In the genomic region with DNA sequence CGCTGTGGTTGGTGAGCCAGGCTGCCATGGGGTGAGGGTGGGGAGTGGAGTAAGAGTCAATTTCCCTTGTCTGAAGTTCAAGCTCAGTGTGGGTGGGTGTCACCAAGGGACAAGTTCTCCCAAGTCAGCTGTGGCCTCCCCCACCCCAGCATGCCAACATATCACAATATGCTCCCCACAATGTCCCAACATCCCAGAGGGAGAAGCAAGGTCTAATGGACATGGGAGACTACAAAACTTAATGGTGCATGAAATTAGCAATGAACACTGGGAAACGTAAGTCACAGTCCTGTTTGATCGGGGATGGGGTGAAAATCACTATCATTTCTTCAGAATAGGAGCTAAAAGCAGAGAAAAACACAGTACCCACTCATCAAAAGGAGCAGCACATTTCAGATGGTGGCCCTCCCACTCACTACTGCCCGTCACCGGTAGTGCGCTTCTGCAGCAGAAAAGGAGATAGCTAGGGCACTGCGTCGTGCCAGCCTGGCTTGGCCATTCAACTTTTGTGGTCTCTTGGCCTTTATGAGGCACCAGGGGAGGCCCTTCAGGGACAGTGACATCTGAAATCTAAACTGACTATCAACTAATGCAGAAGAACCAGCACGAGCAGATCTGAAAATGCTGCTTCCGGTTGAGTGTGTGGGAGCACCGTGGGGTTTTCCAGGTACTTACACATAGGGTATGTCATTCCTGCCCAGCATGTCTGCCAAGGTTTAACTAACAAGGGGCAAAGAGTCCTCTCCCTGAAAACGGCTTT, we compare ENCODE assay signal across 14 cellular contexts. TPM values are rescaled to one million over a fixed set of nuclear protein-coding genes. Genes with fewer than 3 reads are reported as not detected.
DNase-seq lines count a peak whose midpoint lies in the region; ATAC-seq, FAIRE-seq and TF ChIP-seq lines count a peak whose summit lies in the region.
"Had no signal": no experiment of that assay in that cellular context is flagged by ENCODE, and none has a peak within 500 bp of the region (broad histone marks: within the 10 kb centered on the region; RNA-seq: fewer than 3 reads in every experiment).

No MANE protein-coding gene starts in this region.

- H3K9ac ChIP-seq in K562 (ENCODE audit: insufficient read depth in 1 of 2, low read depth in 2 of 2, low read length in 2 of 2): peak overlapping the region in 1 of 2 experiments; percentile 2; a peak in 1 of 4 replicates
- H3K9ac ChIP-seq: BLaER1 treated with 17β-estradiol and CSF1 and Interleukin-3, amounts not matched to agents 10 nM and 100 nM had no signal

- no TSS peak for BruUV-seq in K562 (replicated peaks; lab: Mats Ljungman, UMichigan)

- no peak overlapping the region for H3K27ac ChIP-seq in HEK293 (ENCODE audit: extremely low read depth, low read depth, low read length)
- peak overlapping the region; percentile 61; the same call in 1 of the 3 replicates for H3K27ac ChIP-seq in K562 (ENCODE audit: extremely low read depth, low read depth, low read length)
- H3K27ac ChIP-seq: BLaER1 treated with 17β-estradiol and CSF1 and Interleukin-3, amounts not matched to agents 10 nM and 100 nM; suprapubic skin had no signal

- 54% methylated on average over 12 of the region's 12 CpGs for WGBS in K562 (ENCODE audit: insufficient coverage, low coverage, missing lambda C conversion rate)

- H3K4me2 ChIP-seq in K562 (ENCODE audit: insufficient read depth, low read length): peak overlapping the region; percentile 63
- H3K4me2 ChIP-seq: BLaER1 treated with 17β-estradiol and CSF1 and Interleukin-3, amounts not matched to agents 10 nM and 100 nM; GM23338 had no signal

- TF ChIP-seq RAD21 in K562 (CRISPR knock-in tag; conservative IDR thresholded peaks at IDR 0.05 in 1 of 2, IDR thresholded peaks at IDR 0.05 in 1 of 2): no peak

- H3K9me3 ChIP-seq in HEK293 (ENCODE audit: control insufficient read depth, insufficient read depth, low read depth, low read length) (no peaks in the 10 kb centered on the region), K562 (replicated peaks; ENCODE audit: control insufficient read depth, insufficient read depth, low read depth, low read length) (no peaks in the 10 kb centered on the region), HAP-1 (no peaks in the 10 kb centered on the region)
- H3K9me3 ChIP-seq: suprapubic skin had no signal

- no peak for TF ChIP-seq POLR2A in K562 (conservative IDR thresholded peaks at IDR 0.05)

- H3K4me3 ChIP-seq in HEK293 (ENCODE audit: low read depth, low read length) (no peak overlapping the region), K562 (no peak overlapping the region), HAP-1 (no peak overlapping the region)
- H3K4me3 ChIP-seq: BLaER1 treated with 17β-estradiol and CSF1 and Interleukin-3, amounts not matched to agents 10 nM and 100 nM; GM23338; suprapubic skin had no signal

- TF ChIP-seq EP300 in K562 (IDR thresholded peaks at IDR 0.05; ENCODE audit: low read length): no peak

- peak overlapping the region; percentile 87 for H2AFZ ChIP-seq in K562 (ENCODE audit: low read depth, low read length)
- H2AFZ ChIP-seq: GM23338 had no signal

- in situ Hi-C loops in K562 (cut with MboI): no loop called here
- in situ Hi-C loops in HAP-1 (cut with MboI; ENCODE audit: low sequenced_read_pairs): no loop called here

- no peaks in the 10 kb centered on the region for H3K79me2 ChIP-seq in K562 (ENCODE audit: control insufficient read depth, insufficient read depth, low read length)

- H3K27me3 ChIP-seq in K562 (ENCODE audit: control insufficient read depth in 2 of 2, insufficient read depth in 2 of 2, low read length in 2 of 2): no peaks in the 10 kb centered on the region
- H3K27me3 ChIP-seq in HAP-1 (ENCODE audit: low read depth): no peaks in the 10 kb centered on the region
- H3K27me3 ChIP-seq: BLaER1 treated with 17β-estradiol and CSF1 and Interleukin-3, amounts not matched to agents 10 nM and 100 nM; suprapubic skin had no signal

- no peaks in the 10 kb centered on the region for H3K9me1 ChIP-seq in K562 (ENCODE audit: control insufficient read depth, insufficient read depth, low read length)

- peak; percentile 26 for DNase-seq in activated CD4-positive, CD25-positive, alpha-beta regulatory T cell treated with anti-CD3 and anti-CD28 coated beads, Interleukin-2, amount 50 U/mL, for 16 hours (ENCODE audit: low read depth, low spot score)
- DNase-seq in K562 (ENCODE audit: extremely low read depth in 1 of 4, low spot score in 3 of 4): no peak
- peak; percentile 50 for DNase-seq in stimulated activated CD4-positive, alpha-beta T cell treated with anti-CD3 and anti-CD28 coated beads, Interleukin-1b, Interleukin-23, amount 100 ng/mL, for 48 hours
- no peak for DNase-seq in HT-29 (ENCODE audit: low spot score)
- no peak for DNase-seq in GM20000 (ENCODE audit: low spot score)
- no peak for DNase-seq in HAP-1 (ENCODE audit: low spot score in 2 of 2)
- DNase-seq: NCI-H187, NCI-H526 had no signal

- peak; percentile 11; the same call in 2 of the 3 replicates for ATAC-seq in K562
- no peak for ATAC-seq in HG03442 (IDR thresholded peaks at IDR 0.05; ENCODE audit: unreplicated experiment)
- ATAC-seq: GM23338 had no signal

- TF ChIP-seq CTCF in HEK293 (tag by site-specific recombination; IDR thresholded peaks at IDR 0.05) (no peak), K562 (IDR thresholded peaks at IDR 0.05 in 2 of 3, conservative IDR thresholded peaks at IDR 0.05 in 1 of 3; ENCODE audit: insufficient read depth in 2 of 3, low read depth in 1 of 3, low read length in 3 of 3) (no peak), GM20000 (IDR thresholded peaks at IDR 0.05; ENCODE audit: extremely low read depth, missing control alignments) (no peak)

- POLR2A ChIA-PET in HEK293 (lab: Yijun Ruan, JAX): no interaction called here
- POLR2A ChIA-PET in K562 (lab: Yijun Ruan, JAX): interaction anchor here (0.5 to 1.2 kb wide), 5 partner anchors 9 to 251 kb away, joined by 3 to 5 read pairs (median 3); no protein-coding TSS in a partner anchor

- H3K36me3 ChIP-seq in HEK293 (ENCODE audit: control insufficient read depth in 2 of 2, insufficient read depth in 1 of 2, low read length in 2 of 2) (no peaks in the 10 kb centered on the region), K562 (ENCODE audit: control insufficient read depth, insufficient read depth, low read length) (no peaks in the 10 kb centered on the region), HAP-1 (replicated peaks) (no peaks in the 10 kb centered on the region)
- H3K36me3 ChIP-seq: BLaER1 treated with 17β-estradiol and CSF1 and Interleukin-3, amounts not matched to agents 10 nM and 100 nM; suprapubic skin had no signal

- FAIRE-seq in K562 (lab: Jason Lieb, UNC): no peak
- FAIRE-seq: GM19239 had no signal

- intact Hi-C loops in K562 (cut with micrococcal nuclease): no loop called here

- CTCF ChIA-PET in HEK293 (lab: Yijun Ruan, JAX) (interaction anchor here (0.6 to 1.5 kb wide), 2 partner anchors 55 to 476 kb away, joined by 3 to 5 read pairs; no protein-coding TSS in a partner anchor), K562 (lab: Yijun Ruan, JAX; ENCODE audit: low intra/inter-chr PET ratio) (no interaction called here)

- no peaks in the 10 kb centered on the region; the same call in 1 of the 2 replicates for H4K20me1 ChIP-seq in K562 (replicated peaks; ENCODE audit: control insufficient read depth, insufficient read depth, low read length)
- H4K20me1 ChIP-seq: BLaER1 treated with 17β-estradiol and CSF1 and Interleukin-3, amounts not matched to agents 10 nM and 100 nM had no signal

- H3K4me1 ChIP-seq in HEK293 (ENCODE audit: control insufficient read depth, insufficient read depth, low read length): peaks cover 14% of the 10 kb centered on the region
- H3K4me1 ChIP-seq in K562 (replicated peaks in 1 of 2; ENCODE audit: control insufficient read depth in 2 of 2, insufficient read depth in 2 of 2, low read length in 2 of 2): peaks cover 10 to 22% of the 10 kb centered on the region in 2 experiments; a peak in 4 of 5 replicates
- H3K4me1 ChIP-seq in HAP-1: no peaks in the 10 kb centered on the region
- H3K4me1 ChIP-seq: suprapubic skin had no signal

TF ChIP-seq in HEK293, 187 proteins besides CTCF, POLR2A, EP300 and RAD21 (continues in another document):
- 0 out of 2 replicates have a peak, but pooled peaks have one; percentile 26 for TF ChIP-seq ZBTB17 (tag by site-specific recombination; IDR thresholded peaks at IDR 0.05)
- TF ChIP-seq GLIS1 (tag by site-specific recombination; IDR thresholded peaks at IDR 0.05): peak; percentile 56; the same call in 1 of the 2 replicates
- peak; percentile 86 for TF ChIP-seq ZNF24 (tag by site-specific recombination; IDR thresholded peaks at IDR 0.05)
- TF ChIP-seq ZBTB8A (tag by site-specific recombination; IDR thresholded peaks at IDR 0.05): 0 out of 2 replicates have a peak, but pooled peaks have one; percentile 9

TF ChIP-seq in K562, 482 proteins besides CTCF, POLR2A, EP300 and RAD21:
- TF ChIP-seq GATA2 (CRISPR knock-in tag; IDR thresholded peaks at IDR 0.05) (peak; percentile 48; the same call in 1 of the 2 replicates), RBM17 (IDR thresholded peaks at IDR 0.05; ENCODE audit: borderline replicate concordance, low read depth, low read length) (no peak)

RNA-seq across cellular contexts. Expression of a gene that starts 20.5 kb away (rescaled TPM):
- 20.9 and 53.7 TPM in 2 replicates for total RNA-seq in K562 (2011; cell fraction: chromatin; rRNA removed; ENCODE audit: low replicate concordance)
- total RNA-seq in K562 (2011; cell fraction: nucleolus; rRNA removed): 22.1 and 24.3 TPM in 2 replicates
- 42.7 and 56.4 TPM in 2 replicates for total RNA-seq in K562 (2011; cell fraction: nucleoplasm; rRNA removed)
- 33.2 and 47.8 TPM in 2 replicates for total RNA-seq in K562 (2014; rRNA removed)
- total RNA-seq in K562 (2014; rRNA removed; fragmentation: Illumina TruSeq; extraction: Trizol): 36.8 and 39.3 TPM in 2 replicates
- 27.1 and 31.4 TPM in 2 replicates for total RNA-seq in K562 (2015; rRNA removed; fragmentation: Illumina TruSeq; extraction: Trizol)
- total RNA-seq in K562 (2021): 35.8 and 36.3 TPM in 2 replicates
- 17.2 and 31.9 TPM in 2 replicates for polyA plus RNA-seq in K562 (2011; rRNA removed)
- 10.5 and 38.6 TPM in 2 replicates for polyA plus RNA-seq in K562 (2011; cell fraction: cytosol; rRNA removed)
- 5.0 and 5.5 TPM in 2 replicates for polyA plus RNA-seq in K562 (2011; cell fraction: nucleus; rRNA removed)
- polyA plus RNA-seq in K562 (2012): 30.5 and 36.1 TPM in 2 replicates
- 25.8 and 29.7 TPM in 2 replicates for polyA plus RNA-seq in K562 (2014; fragmentation: Illumina TruSeq; extraction: Trizol)
- 1 to 10 TPM; 5.3 to 7.6 TPM for polyA plus RNA-seq in K562 (2014; fragmentation: Nextera tagmentation; extraction: Ambion mirVana)
- polyA plus RNA-seq in K562 (2014; rRNA removed): 26.0 and 37.5 TPM in 2 replicates
- 16.9 and 24.5 TPM in 2 replicates for polyA minus RNA-seq in K562 (2011; rRNA and poly(A)+ RNA removed)
- 7.8 and 11.8 TPM in 2 replicates for polyA minus RNA-seq in K562 (2011; cell fraction: cytosol; rRNA and poly(A)+ RNA removed)
- polyA minus RNA-seq in K562 (2011; cell fraction: nucleus; rRNA and poly(A)+ RNA removed): 11.8 and 14.9 TPM in 2 replicates
- 23.4 and 26.8 TPM in 2 replicates for total RNA-seq in HT-29 (2014; rRNA removed; shearing (Covaris generic))

Comparison
In these comparisons a context has a peak if more than half of its experiments do, and no peak if none do; other contexts are left out.
1. DNase-seq: peak in activated CD4-positive, CD25-positive, alpha-beta regulatory T cell treated with anti-CD3 and anti-CD28 coated beads, Interleukin-2, amount 50 U/mL, for 16 hours (single experiment) and stimulated activated CD4-positive, alpha-beta T cell treated with anti-CD3 and anti-CD28 coated beads, Interleukin-1b, Interleukin-23, amount 100 ng/mL, for 48 hours (single experiment); none in K562 (0 of 4), HT-29 (single experiment), GM20000 (single experiment) and HAP-1 (0 of 2).